ENCODE assay signal across 17 cellular contexts in the genomic region with DNA sequence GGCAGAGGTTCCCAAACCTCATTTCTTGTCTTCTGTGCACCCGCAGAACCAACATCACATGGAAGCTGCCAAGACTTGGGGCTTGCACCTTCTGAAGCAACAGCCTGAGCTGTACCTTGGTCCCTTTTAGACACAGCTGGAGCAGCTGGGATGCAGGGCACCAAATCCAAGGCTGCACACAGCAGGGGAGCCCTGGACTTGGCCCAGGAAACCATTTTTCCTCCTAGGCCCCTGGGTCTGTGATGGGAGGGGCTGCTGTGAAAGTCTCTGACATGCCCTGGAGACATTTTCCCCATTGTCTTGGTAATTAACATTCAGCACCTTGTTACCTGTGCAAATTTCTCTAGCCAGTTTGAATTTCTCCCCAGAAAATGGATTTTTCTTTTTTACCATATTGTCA. TPM values are rescaled to one million over a fixed set of nuclear protein-coding genes. Genes with fewer than 3 reads are reported as not detected.
DNase-seq lines count a peak whose midpoint lies in the region; ATAC-seq and TF ChIP-seq lines count a peak whose summit lies in the region.
"Had no signal": no experiment of that assay in that cellular context is flagged by ENCODE, and none has a peak within 500 bp of the region (broad histone marks: within the 10 kb centered on the region; RNA-seq: fewer than 3 reads in every experiment).

No MANE protein-coding gene starts in this region.

- TF ChIP-seq POLR2A in esophagus muscularis mucosa (IDR thresholded peaks at IDR 0.05; ENCODE audit: low read depth), result no peak

- no peaks in the 10 kb centered on the region for H3K27me3 ChIP-seq in esophagus muscularis mucosa
- H3K27me3 ChIP-seq: BE2C, BLaER1 had no signal

- no peak overlapping the region for H3K4me3 ChIP-seq in esophagus muscularis mucosa
- H3K4me3 ChIP-seq: A549, BLaER1 had no signal

- no peak for TF ChIP-seq CTCF in esophagus muscularis mucosa (IDR thresholded peaks at IDR 0.05)

- DNase-seq in COR-L47 (lab: John Stamatoyannopoulos, UW), result peak; percentile 7
- DNase-seq in NCI-H69 (lab: John Stamatoyannopoulos, UW), result peak; percentile 33
- peak; percentile 26 for DNase-seq in esophagus muscularis mucosa (ENCODE audit: extremely low spot score)
- no peak for DNase-seq in AG20443 (ENCODE audit: low spot score)
- DNase-seq: BE2C; C1 segment of cervical spinal cord; Caco-2; Calu3; CD4-positive, alpha-beta memory T cell; CD4-positive, CD25-positive, alpha-beta regulatory T cell; CD8-positive, alpha-beta memory T cell; DMS79 treated with DMSO at 0.1 percent for 48 hours; GF-D8 had no signal

- H3K27ac ChIP-seq in esophagus muscularis mucosa (replicated peaks in 1 of 4), result no peak overlapping the region
- H3K27ac ChIP-seq: 22Rv1, A549, BLaER1 had no signal

- WGBS in esophagus muscularis mucosa, result 91% methylated on average over 1 of the region's 1 CpG

- no peaks in the 10 kb centered on the region for H3K9me3 ChIP-seq in esophagus muscularis mucosa
- H3K9me3 ChIP-seq: A549, BE2C, BLaER1, Caco-2 had no signal

- ATAC-seq in HG02571 (IDR thresholded peaks at IDR 0.05; ENCODE audit: unreplicated experiment), result no peak
- ATAC-seq: A549 had no signal

- intact Hi-C loops in esophagus muscularis mucosa (cut with DNase I), result no loop called here

- peaks cover 0 to 3% (median 0%) of the 10 kb centered on the region in 4 donors for H3K36me3 ChIP-seq in esophagus muscularis mucosa
- H3K36me3 ChIP-seq: BE2C, BLaER1 had no signal

- no peak for TF ChIP-seq EP300 in esophagus muscularis mucosa (IDR thresholded peaks at IDR 0.05)

- H3K4me1 ChIP-seq in esophagus muscularis mucosa, result no peaks in the 10 kb centered on the region
- H3K4me1 ChIP-seq: A549, BE2C, Caco-2 had no signal

RNA-seq across cellular contexts. Expression of a gene that starts 33.6 kb away (rescaled TPM):
- total RNA-seq in esophagus muscularis mucosa, result 10 to 100 TPM in 2 of 4 donors, 1 to 10 TPM in 2; 8.7 to 17.2 (median 9.6) TPM

RNA-seq across cellular contexts. Expression of a gene that starts 57.5 kb away (rescaled TPM):
- total RNA-seq in esophagus muscularis mucosa, result 1 to 10 TPM; 1.8 to 3.7 (median 2.4) TPM

RNA-seq across cellular contexts. Expression of a gene that starts 57.9 kb away (rescaled TPM):
- total RNA-seq in esophagus muscularis mucosa, result 10 to 100 TPM; 43.4 to 50.6 (median 46.4) TPM
